In the genomic region with DNA sequence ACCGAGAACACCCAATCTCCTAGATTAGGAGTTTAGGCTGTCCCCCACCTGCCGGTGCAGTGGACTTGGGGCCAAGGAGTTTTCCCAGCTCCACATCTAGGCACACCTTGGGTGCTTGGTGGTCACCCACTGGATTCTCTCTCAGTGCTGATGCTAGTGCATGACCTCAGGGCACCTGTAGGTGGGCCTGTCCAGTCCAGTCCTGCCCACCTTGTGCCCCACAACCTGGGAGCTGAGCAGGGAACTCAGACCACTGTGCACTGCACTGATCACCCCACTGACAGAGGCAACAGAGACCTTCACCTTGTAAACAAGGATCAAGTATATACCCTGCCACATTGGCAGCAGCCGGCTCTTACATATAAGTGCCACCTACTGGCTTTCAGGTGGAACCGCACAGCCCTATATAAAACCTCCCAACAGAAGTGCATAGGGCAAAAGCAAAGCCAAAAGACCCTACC, we compare ENCODE assay signal across 7 cellular contexts. TPM values are rescaled to one million over a fixed set of nuclear protein-coding genes. Genes with fewer than 3 reads are reported as not detected.
DNase-seq lines count a peak whose midpoint lies in the region; ATAC-seq and TF ChIP-seq lines count a peak whose summit lies in the region.

No MANE protein-coding gene starts in this region.

- H3K27me3 ChIP-seq in right lobe of liver: no peaks in the 10 kb centered on the region

- DNase-seq in RWPE1 (ENCODE audit: low spot score): no peak
- no peak for DNase-seq in right lobe of liver
- DNase-seq in NCI-H2029 (lab: John Stamatoyannopoulos, UW): no peak
- DNase-seq in NK-92 (lab: John Stamatoyannopoulos, UW; ENCODE audit: unreplicated experiment): no peak
- no peak for DNase-seq in foreskin fibroblast

- POLR2A ChIA-PET in RWPE1 (lab: Yijun Ruan, JAX; ENCODE audit: low non-redundant PET): no interaction called here

- no peaks in the 10 kb centered on the region for H3K36me3 ChIP-seq in right lobe of liver

- no peaks in the 10 kb centered on the region for H3K9me3 ChIP-seq in right lobe of liver

- intact Hi-C loops in right lobe of liver (cut with DNase I): no loop called here

- TF ChIP-seq POLR2A in right lobe of liver (IDR thresholded peaks at IDR 0.05): no peak

- H3K4me1 ChIP-seq in right lobe of liver: no peaks in the 10 kb centered on the region

- H3K27ac ChIP-seq in RWPE1: no peak overlapping the region
- no peak overlapping the region for H3K27ac ChIP-seq in right lobe of liver

- WGBS in right lobe of liver (ENCODE audit: insufficient coverage, low coverage, low lambda C conversion rate, missing lambda C conversion rate): 7% methylated on average over 2 of the region's 4 CpGs

- 0 out of 2 replicates have a peak, but pooled peaks have one; percentile 16 for TF ChIP-seq CTCF in RWPE1 (conservative IDR thresholded peaks at IDR 0.05; ENCODE audit: low read depth)
- TF ChIP-seq CTCF in right lobe of liver (IDR thresholded peaks at IDR 0.05): peak in 2 of 4 donors; percentile 16 to 41
- TF ChIP-seq CTCF in foreskin fibroblast (IDR thresholded peaks at IDR 0.05; ENCODE audit: low read depth, low read length): no peak

- CTCF ChIA-PET in RWPE1 (lab: Yijun Ruan, JAX): no interaction called here

- peak; percentile 81 for ATAC-seq in GM18858 (IDR thresholded peaks at IDR 0.05; ENCODE audit: unreplicated experiment)
- ATAC-seq in HG03066 (IDR thresholded peaks at IDR 0.05; ENCODE audit: low read depth, unreplicated experiment): peak; percentile 86
- ATAC-seq in right lobe of liver: peak in 3 of 4 donors; percentile 33 to 50 (median 47)

- H3K4me3 ChIP-seq in right lobe of liver (no peak overlapping the region), foreskin fibroblast (ENCODE audit: low read depth in 1 of 2, low read length in 2 of 2) (no peak overlapping the region)

RNA-seq across cellular contexts. Expression of gene CDH19, which starts 12.7 kb away (rescaled TPM):
- 1 to 10 TPM in 5 of 6 experiments, under 1 TPM in 1; 0.84 to 4.6 (median 1.9) TPM for total RNA-seq in right lobe of liver
